8 cellular contexts compared by ENCODE assay signal in the genomic region with DNA sequence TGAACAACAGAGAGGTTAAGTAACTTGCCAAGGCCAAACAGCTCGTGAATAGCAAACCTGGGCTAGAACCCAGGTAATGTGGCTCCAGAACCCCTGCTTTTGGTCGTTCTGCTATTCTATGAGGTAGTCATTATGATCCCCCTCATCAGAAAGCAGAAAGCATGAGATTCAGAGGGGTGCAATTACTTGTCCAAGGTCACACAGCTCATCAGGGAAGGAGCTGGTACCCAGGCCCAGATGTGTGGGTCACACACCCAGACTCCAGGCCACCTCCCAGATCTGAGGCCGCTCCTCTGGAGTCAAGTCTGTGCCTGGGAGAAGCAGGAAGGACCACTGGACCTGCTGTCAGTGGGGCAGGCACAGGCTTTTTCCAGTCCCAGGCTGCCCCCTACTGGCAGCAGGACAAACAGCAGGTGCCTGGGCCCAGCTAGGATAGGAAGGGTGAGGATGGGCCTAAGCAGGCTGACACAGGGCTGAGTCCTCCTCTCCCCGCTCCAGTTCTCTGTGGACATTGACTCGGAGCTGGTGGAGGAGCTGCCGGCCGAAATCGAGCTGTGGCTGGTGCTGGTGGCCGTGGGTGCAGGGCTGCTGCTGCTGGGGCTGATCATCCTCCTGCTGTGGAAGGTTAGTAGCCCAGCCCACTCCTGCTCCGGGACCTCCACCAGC. TPM values are rescaled to one million over a fixed set of nuclear protein-coding genes. Genes with fewer than 3 reads are reported as not detected.
DNase-seq lines count a peak whose midpoint lies in the region; ATAC-seq and TF ChIP-seq lines count a peak whose summit lies in the region.

No MANE protein-coding gene starts in this region.

- peak; percentile 69 for DNase-seq in activated gamma-delta T cell treated with Interleukin-2 at 50 U/mL for 16 hours
- no peak for DNase-seq in activated gamma-delta T cell (lab: John Stamatoyannopoulos, UW)
- DNase-seq in SK-N-DZ (ENCODE audit: low spot score): peak; percentile 75
- DNase-seq in activated gamma-delta T cell treated with anti-CD3 and anti-CD28 coated beads, Interleukin-2, amount 50 U/mL, for 16 hours (ENCODE audit: low read depth): peak; percentile 64
- DNase-seq in germinal center (ENCODE audit: low spot score): peak; percentile 83
- DNase-seq in renal cortical epithelial cell (ENCODE audit: low read depth): peak; percentile 40

- ATAC-seq in HG02623 (IDR thresholded peaks at IDR 0.05; ENCODE audit: unreplicated experiment): no peak

- TF ChIP-seq CTCF in LNCAP (IDR thresholded peaks at IDR 0.05): peak; percentile 98

RNA-seq across cellular contexts. Expression of a gene that starts 7.8 kb away (rescaled TPM):
- polyA plus RNA-seq in SK-N-DZ (2014; cell fraction: cytosol; rRNA removed): 24.2 and 27.4 TPM in 2 replicates
- 17.1 and 34.6 TPM in 2 replicates for polyA plus RNA-seq in SK-N-DZ (2014; cell fraction: nucleus; rRNA removed)
- total RNA-seq in renal cortical epithelial cell: 4.2 and 37.9 TPM in 2 replicates

RNA-seq across cellular contexts. Expression of a gene that starts 31.5 kb away (rescaled TPM):
- 0.78 and 1.8 TPM in 2 replicates for polyA plus RNA-seq in SK-N-DZ (2014; cell fraction: cytosol; rRNA removed)
- 1.8 and 3.1 TPM in 2 replicates for polyA plus RNA-seq in SK-N-DZ (2014; cell fraction: nucleus; rRNA removed)
- 882 and 1,202 TPM in 2 replicates for total RNA-seq in renal cortical epithelial cell

RNA-seq across cellular contexts. Expression of a gene that starts 42.6 kb away (rescaled TPM):
- polyA plus RNA-seq in SK-N-DZ (2014; cell fraction: cytosol; rRNA removed): 24.3 and 33.6 TPM in 2 replicates
- polyA plus RNA-seq in SK-N-DZ (2014; cell fraction: nucleus; rRNA removed): 64.8 and 91.0 TPM in 2 replicates
- 1.2 and 2.3 TPM in 2 replicates for total RNA-seq in renal cortical epithelial cell
